10 cellular contexts compared by ENCODE assay signal in genomic region chr12:113467154-113467513, GRCh38. TPM values are rescaled to one million over a fixed set of nuclear protein-coding genes. Genes with fewer than 3 reads are reported as not detected.
A peak's percentile ranks its signal among the peaks of the same experiment; 100 is the strongest.
DNase-seq lines count a peak whose midpoint lies in the region; ATAC-seq and TF ChIP-seq lines count a peak whose summit lies in the region.
"Had no signal": no experiment of that assay in that cellular context is flagged by ENCODE, and none has a peak within 500 bp of the region (broad histone marks: within the 10 kb centered on the region; RNA-seq: fewer than 3 reads in every experiment).

No MANE protein-coding gene starts in this region.

- H4K20me1 ChIP-seq in H9 (ENCODE audit: control insufficient read depth, insufficient read depth, insufficient read length): no peaks in the 10 kb centered on the region

- H2AFZ ChIP-seq in ACC112 (ENCODE audit: low read length, unreplicated experiment) (no peak overlapping the region), H9 (ENCODE audit: low read length) (no peak overlapping the region)

- H3K79me1 ChIP-seq in H9 (ENCODE audit: insufficient read depth, low read depth, low read length, poor library complexity, severe bottlenecking): no peaks in the 10 kb centered on the region

- H2AK5ac ChIP-seq in H9 (ENCODE audit: insufficient read length, low read length): no peak overlapping the region

- peaks cover 99% of the 10 kb centered on the region for H3K27me3 Mint-ChIP-seq in H9 (ENCODE audit: low read depth)

- peaks cover 53 to 67% of the 10 kb centered on the region in 2 experiments for H3K4me1 Mint-ChIP-seq in H9

- no peak overlapping the region for H2BK120ac ChIP-seq in H9 (ENCODE audit: low read depth, low read length, poor library complexity, severe bottlenecking)

- WGBS in H9 (ENCODE audit: extremely low coverage, insufficient read length, low lambda C conversion rate): no CpG with 5 or more reads among the region's 30 CpGs

- no peak overlapping the region for H3K23ac ChIP-seq in H9 (ENCODE audit: insufficient read length, low read depth, low read length)

- H3K36me3 ChIP-seq in ACC112 (ENCODE audit: insufficient read depth, low read length) (no peaks in the 10 kb centered on the region), mucosa of rectum (ENCODE audit: control insufficient read depth in 2 of 2, insufficient read depth in 2 of 2, low read length in 2 of 2) (no peaks in the 10 kb centered on the region)

- no peak overlapping the region; a peak in 1 of 7 replicates for H3K27ac Mint-ChIP-seq in H9

- H3K23me2 ChIP-seq in H9 (ENCODE audit: insufficient read length, low read depth, low read length, poor library complexity, severe bottlenecking): peaks cover 17% of the 10 kb centered on the region

- peaks cover 0 to 31% (median 2%) of the 10 kb centered on the region in 3 experiments; a peak in 5 of 7 replicates for H3K36me3 Mint-ChIP-seq in H9 (ENCODE audit: insufficient read depth in 1 of 3, low read depth in 3 of 3)

- H4K91ac ChIP-seq in H9 (ENCODE audit: insufficient read length, low read depth, low read length): no peak overlapping the region

- no peak overlapping the region for H3K56ac ChIP-seq in H9 (ENCODE audit: insufficient read length, low read depth, low read length)

- H3K4me3 ChIP-seq in ACC112 (ENCODE audit: low read depth, low read length) (peak overlapping the region; percentile 3), coronary artery (peak overlapping the region; percentile 66), mucosa of rectum (ENCODE audit: low read length in 2 of 2) (peak overlapping the region; percentile 33 to 59)

- H3K18ac ChIP-seq in H9 (ENCODE audit: insufficient read length, low read depth, low read length): no peak overlapping the region

- DNase-seq in H9: peak; percentile 47
- DNase-seq in coronary artery (ENCODE audit: low spot score): no peak
- no peak for DNase-seq in NCI-H69 (lab: John Stamatoyannopoulos, UW)
- no peak for DNase-seq in SW480 (ENCODE audit: low spot score)
- DNase-seq: NCI-H1436 had no signal

- H3K4me1 ChIP-seq in ACC112 (ENCODE audit: control insufficient read depth, insufficient read depth, low read length, unreplicated experiment) (peaks cover 6% of the 10 kb centered on the region), H9 (ENCODE audit: insufficient read depth, low read length) (no peaks in the 10 kb centered on the region; the same call in 1 of the 2 replicates), mucosa of rectum (ENCODE audit: control insufficient read depth in 2 of 2, insufficient read depth in 2 of 2, low read length in 2 of 2) (peaks cover 5 to 10% of the 10 kb centered on the region in 2 donors)

- no peak overlapping the region for H2BK12ac ChIP-seq in H9 (ENCODE audit: insufficient read length, low read depth, low read length)

- H3K14ac ChIP-seq in H9 (ENCODE audit: insufficient read depth, low read length): no peak overlapping the region

- H3T11ph ChIP-seq in H9 (ENCODE audit: low read length): no peak overlapping the region

- H3K4me2 ChIP-seq in H9 (ENCODE audit: insufficient read depth, insufficient read length, low read length): peak overlapping the region; percentile 32

- H3K79me2 ChIP-seq in ACC112 (ENCODE audit: control insufficient read depth, insufficient read depth, low read length, unreplicated experiment): no peaks in the 10 kb centered on the region
- no peaks in the 10 kb centered on the region for H3K79me2 ChIP-seq in H9 (ENCODE audit: insufficient read depth, low read length)

- H3K27me3 ChIP-seq in ACC112 (ENCODE audit: insufficient read depth, low read length) (peaks cover 94% of the 10 kb centered on the region), H9 (ENCODE audit: insufficient read depth, low read length) (peaks cover 96% of the 10 kb centered on the region), mucosa of rectum (ENCODE audit: control insufficient read depth in 2 of 2, insufficient read depth in 2 of 2, low read length in 2 of 2) (peaks cover 69 to 70% of the 10 kb centered on the region in 2 donors)

- H3K4ac ChIP-seq in H9 (ENCODE audit: low read depth, low read length): no peak overlapping the region

- no peak overlapping the region for H3K27ac ChIP-seq in ACC112 (ENCODE audit: low read depth, low read length)
- no peak overlapping the region for H3K27ac ChIP-seq in H9 (ENCODE audit: insufficient read length, low read depth, low read length)
- no peak overlapping the region for H3K27ac ChIP-seq in coronary artery
- H3K27ac ChIP-seq in mucosa of rectum (ENCODE audit: low read depth in 2 of 2, low read length in 2 of 2): no peak overlapping the region

- no peak overlapping the region for H4K5ac ChIP-seq in H9 (ENCODE audit: insufficient read length, low read depth, low read length)

- H2BK20ac ChIP-seq in H9 (ENCODE audit: low read depth, low read length, poor library complexity, severe bottlenecking): no peak overlapping the region

- no peak overlapping the region for H2BK15ac ChIP-seq in H9 (ENCODE audit: low read depth, low read length)

- peaks cover 0 to 2% of the 10 kb centered on the region in 2 experiments; a peak in 2 of 5 replicates for H3K9me3 Mint-ChIP-seq in H9

- no peak overlapping the region for H3K9ac ChIP-seq in H9 (ENCODE audit: extremely low read depth, insufficient read length, low read length)
- H3K9ac ChIP-seq in mucosa of rectum (ENCODE audit: low read depth in 1 of 2, low read length in 2 of 2): no peak overlapping the region

- ATAC-seq in GM19328 (IDR thresholded peaks at IDR 0.05; ENCODE audit: unreplicated experiment): no peak
- ATAC-seq in HG02588 (IDR thresholded peaks at IDR 0.05; ENCODE audit: unreplicated experiment): no peak

- H4K8ac ChIP-seq in H9 (replicated peaks; ENCODE audit: insufficient read length, low read depth, low read length): no peak overlapping the region

- H3K4me3 Mint-ChIP-seq in H9: peak overlapping the region; percentile 51 to 79

- H2BK5ac ChIP-seq in H9 (ENCODE audit: insufficient read length, low read length): no peak overlapping the region

- H3K9me3 ChIP-seq in H9 (ENCODE audit: control insufficient read depth, low read depth, low read length) (no peaks in the 10 kb centered on the region), mucosa of rectum (ENCODE audit: control insufficient read depth in 2 of 2, low read length in 2 of 2) (no peaks in the 10 kb centered on the region)

- TF ChIP-seq CTCF in H9 (conservative IDR thresholded peaks at IDR 0.05): no peak
- no peak for TF ChIP-seq CTCF in coronary artery (IDR thresholded peaks at IDR 0.05)

RNA-seq across cellular contexts. Expression of gene LHX5, which starts 4.5 kb away (rescaled TPM):
- 1.9 and 2.1 TPM in 2 replicates for total RNA-seq in H9 (2021)
- total RNA-seq: dermis microvascular lymphatic vessel endothelial cell had no signal

RNA-seq across cellular contexts. Expression of gene SDSL, which starts 45.0 kb away (rescaled TPM):
- total RNA-seq in H9 (2021): 0.46 and 1.1 TPM in 2 replicates

Comparison
In these comparisons a context has a peak if more than half of its experiments do, and no peak if none do; other contexts are left out.
1. H3K4me3 ChIP-seq: peak in every context shown above with its lines; median percentile 66 in coronary artery; 46 in mucosa of rectum; 3 in ACC112.